21 cellular contexts compared by ENCODE assay signal in genomic region chr1:10573446-10573845, GRCh38.
"Had no signal": no experiment of that assay in that cellular context is flagged by ENCODE, and none has a peak within 500 bp of the region (broad histone marks: within the 10 kb centered on the region; RNA-seq: fewer than 3 reads in every experiment).

No MANE protein-coding gene starts in this region.

- H3K4me1 Mint-ChIP-seq: mesothelial cell of epicardium had no signal

- H3K27ac ChIP-seq: epithelial cell of prostate, thyroid gland had no signal

- H3K4me3 ChIP-seq: thyroid gland had no signal

- H3K27me3 ChIP-seq: thyroid gland had no signal

- H3K36me3 ChIP-seq: thyroid gland had no signal

- H3K36me3 Mint-ChIP-seq: natural killer cell had no signal

- H3K27me3 Mint-ChIP-seq: activated naive CD8-positive, alpha-beta T cell treated with anti-CD3 and anti-CD28 coated beads for 36 hours; progenitor cell of endocrine pancreas had no signal

- H3K4me1 ChIP-seq: thyroid gland had no signal

- H3K4me3 Mint-ChIP-seq: activated naive CD8-positive, alpha-beta T cell treated with anti-CD3 and anti-CD28 coated beads for 36 hours; activated T-cell treated with anti-CD3 and anti-CD28 coated beads, Interleukin-2, amount 50 U/mL, for 4 hours; mesothelial cell of epicardium; natural killer cell; T-helper 1 cell treated with Interleukin-12 subunit alpha and Interleukin-12 subunit beta and Interleukin-4 antibody, amounts not matched to agents 30 μg/mL and 1 μg/mL, for 36 hours; WTC11 had no signal

- DNase-seq: activated CD4-positive, alpha-beta T cell treated with anti-CD3 and anti-CD28 coated beads, Interleukin-2, amount 50 U/mL, for 4 hours; activated CD8-positive, alpha-beta memory T cell treated with anti-CD3 and anti-CD28 coated beads, Interleukin-2, amount 50 U/mL, for 48 hours; activated naive CD4-positive, alpha-beta T cell; activated naive CD8-positive, alpha-beta T cell treated with anti-CD3 and anti-CD28 coated beads for 36 hours; activated T-cell treated with anti-CD3 and anti-CD28 coated beads, Interleukin-2, amount 50 U/mL, for 4 hours; foreskin melanocyte; hippocampal formation; left ventricle myocardium superior; mammary epithelial cell; natural killer cell; stimulated activated CD4-positive, alpha-beta T cell treated with anti-CD3 and anti-CD28 coated beads, Interleukin-4, amount 100 ng/mL, for 24 hours; stimulated activated naive CD8-positive, alpha-beta T cell treated with anti-CD3 and anti-CD28 coated beads, Interleukin-15, Interleukin-2, amounts not matched to agents 100 U/mL and 50 U/mL, for 24 hours; substantia nigra; T1000; thyroid gland had no signal

- H3K9me3 ChIP-seq: thyroid gland had no signal

- H3K27ac Mint-ChIP-seq: activated naive CD8-positive, alpha-beta T cell treated with anti-CD3 and anti-CD28 coated beads for 36 hours; activated T-helper 2 cell treated with anti-CD3 and anti-CD28 coated beads, Interferon-gamma antibody, Interleukin-2, Interleukin-4, amounts not matched to agents 10 μg/mL and 5 μg/mL and 100 μg/mL, durations not matched to agents 14 hours and 24 hours and 36 hours; mesothelial cell of epicardium; progenitor cell of endocrine pancreas; T-helper 1 cell treated with Interleukin-12 subunit alpha and Interleukin-12 subunit beta and Interleukin-4 antibody, amounts not matched to agents 30 μg/mL and 1 μg/mL, for 36 hours; WTC11 had no signal

- H3K9me3 Mint-ChIP-seq: activated T-cell treated with anti-CD3 and anti-CD28 coated beads, Interleukin-2, amount 50 U/mL, for 4 hours; activated T-helper 2 cell treated with anti-CD3 and anti-CD28 coated beads, Interferon-gamma antibody, Interleukin-2, Interleukin-4, amounts not matched to agents 10 μg/mL and 5 μg/mL and 100 μg/mL, durations not matched to agents 14 hours and 24 hours and 36 hours; natural killer cell; T-helper 1 cell treated with Interleukin-12 subunit alpha and Interleukin-12 subunit beta and Interleukin-4 antibody, amounts not matched to agents 30 μg/mL and 1 μg/mL, for 36 hours; WTC11 had no signal

- ATAC-seq: activated T-cell treated with anti-CD3 and anti-CD28 coated beads, Interleukin-2, amount 50 U/mL, for 4 hours; left ventricle myocardium superior; natural killer cell; stimulated activated naive CD8-positive, alpha-beta T cell treated with anti-CD3 and anti-CD28 coated beads, Interleukin-15, Interleukin-2, amounts not matched to agents 100 U/mL and 50 U/mL, for 24 hours; WTC11 had no signal
